ENCODE assay signal across 8 cellular contexts in the genomic region with DNA sequence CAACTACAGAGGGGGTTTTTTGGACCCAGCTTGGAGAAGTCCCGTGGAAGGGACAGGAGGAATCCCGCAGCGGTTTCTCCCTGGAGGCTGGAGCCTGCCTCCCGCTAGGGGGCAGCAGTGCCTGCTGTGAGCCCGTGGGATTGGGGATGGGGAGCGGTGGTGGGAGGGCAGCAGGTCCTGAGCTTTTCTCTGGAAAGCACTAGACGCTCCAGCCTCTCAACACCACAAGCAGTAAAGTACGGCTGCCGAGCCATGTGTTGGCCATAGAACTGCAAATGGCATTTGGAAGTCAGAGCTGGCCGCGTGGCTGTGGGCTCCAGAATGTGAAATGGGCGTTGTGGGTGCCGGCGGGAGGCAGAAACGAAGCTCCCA. TPM values are rescaled to one million over a fixed set of nuclear protein-coding genes. Genes with fewer than 3 reads are reported as not detected.
DNase-seq lines count a peak whose midpoint lies in the region; ATAC-seq and TF ChIP-seq lines count a peak whose summit lies in the region.

No MANE protein-coding gene starts in this region.

- H2AK5ac ChIP-seq in H9 (ENCODE audit: insufficient read length, low read length): no peak overlapping the region

- H3K36me3 Mint-ChIP-seq in H9 (ENCODE audit: insufficient read depth in 1 of 3, low read depth in 3 of 3): no peaks in the 10 kb centered on the region

- DNase-seq in COLO668 (lab: John Stamatoyannopoulos, UW; ENCODE audit: unreplicated experiment) (peak; percentile 26), H9 (peak; percentile 84), glomerular visceral epithelial cell (ENCODE audit: extremely low spot score) (peak; percentile 41), retina (peak; percentile 67), NCI-H345 treated with DMSO at 0.1 percent for 48 hours (lab: John Stamatoyannopoulos, UW; ENCODE audit: unreplicated experiment) (no peak), posterior vena cava (ENCODE audit: low spot score) (no peak)

- no peaks in the 10 kb centered on the region for H3K4me1 ChIP-seq in H9 (ENCODE audit: insufficient read depth, low read length)

- H2BK12ac ChIP-seq in H9 (ENCODE audit: insufficient read length, low read depth, low read length): no peak overlapping the region

- H4K5ac ChIP-seq in H9 (ENCODE audit: insufficient read length, low read depth, low read length): no peak overlapping the region

- no peak overlapping the region for H2BK120ac ChIP-seq in H9 (ENCODE audit: low read depth, low read length, poor library complexity, severe bottlenecking)

- no peak overlapping the region for H4K8ac ChIP-seq in H9 (replicated peaks; ENCODE audit: insufficient read length, low read depth, low read length)

- H3K18ac ChIP-seq in H9 (ENCODE audit: insufficient read length, low read depth, low read length): no peak overlapping the region

- H2AFZ ChIP-seq in H9 (ENCODE audit: low read length): no peak overlapping the region

- no peaks in the 10 kb centered on the region for H3K23me2 ChIP-seq in H9 (ENCODE audit: insufficient read length, low read depth, low read length, poor library complexity, severe bottlenecking)

- H3K27ac Mint-ChIP-seq in H9: no peak overlapping the region

- no peak overlapping the region for H3K4ac ChIP-seq in H9 (ENCODE audit: low read depth, low read length)

- intact Hi-C loops in posterior vena cava (cut with DNase I): no loop called here

- H3K9me3 ChIP-seq in H9 (ENCODE audit: control insufficient read depth, low read depth, low read length): no peaks in the 10 kb centered on the region

- H4K91ac ChIP-seq in H9 (ENCODE audit: insufficient read length, low read depth, low read length): no peak overlapping the region

- H3K4me2 ChIP-seq in H9 (ENCODE audit: insufficient read depth, insufficient read length, low read length): peak overlapping the region; percentile 2

- ATAC-seq in HG03520 (IDR thresholded peaks at IDR 0.05; ENCODE audit: unreplicated experiment): no peak

- peak overlapping the region in 1 of 2 experiments; percentile 33; a peak in 2 of 5 replicates for H3K4me3 Mint-ChIP-seq in H9

- H3K23ac ChIP-seq in H9 (ENCODE audit: insufficient read length, low read depth, low read length): no peak overlapping the region

- no peaks in the 10 kb centered on the region for H3K79me2 ChIP-seq in H9 (ENCODE audit: insufficient read depth, low read length)

- H3K4me3 ChIP-seq in WI38 (ENCODE audit: low read depth, low read length): no peak overlapping the region

- no peak overlapping the region for H3K27ac ChIP-seq in H9 (ENCODE audit: insufficient read length, low read depth, low read length)

- H3T11ph ChIP-seq in H9 (ENCODE audit: low read length): no peak overlapping the region

- H3K14ac ChIP-seq in H9 (ENCODE audit: insufficient read depth, low read length): no peak overlapping the region; the same call in 1 of the 2 replicates

- no peaks in the 10 kb centered on the region for H3K79me1 ChIP-seq in H9 (ENCODE audit: insufficient read depth, low read depth, low read length, poor library complexity, severe bottlenecking)

- H4K20me1 ChIP-seq in H9 (ENCODE audit: control insufficient read depth, insufficient read depth, insufficient read length): no peaks in the 10 kb centered on the region

- H3K56ac ChIP-seq in H9 (ENCODE audit: insufficient read length, low read depth, low read length): no peak overlapping the region

- H3K9ac ChIP-seq in H9 (ENCODE audit: extremely low read depth, insufficient read length, low read length): no peak overlapping the region

- no peaks in the 10 kb centered on the region; a peak in 1 of 5 replicates for H3K9me3 Mint-ChIP-seq in H9

- H3K27me3 Mint-ChIP-seq in H9 (ENCODE audit: low read depth): peaks cover 2% of the 10 kb centered on the region; the same call in 1 of the 2 replicates

- no peak overlapping the region for H2BK5ac ChIP-seq in H9 (ENCODE audit: insufficient read length, low read length)

- peaks cover 10 to 19% of the 10 kb centered on the region in 2 experiments for H3K4me1 Mint-ChIP-seq in H9

- H3K27me3 ChIP-seq in H9 (ENCODE audit: insufficient read depth, low read length): no peaks in the 10 kb centered on the region

- TF ChIP-seq CTCF in H9 (conservative IDR thresholded peaks at IDR 0.05) (peak; percentile 92), WI38 (IDR thresholded peaks at IDR 0.05; ENCODE audit: low read depth, low read length) (peak; percentile 77)

- H2BK15ac ChIP-seq in H9 (ENCODE audit: low read depth, low read length): no peak overlapping the region

- no peak overlapping the region for H2BK20ac ChIP-seq in H9 (ENCODE audit: low read depth, low read length, poor library complexity, severe bottlenecking)

- WGBS in H9 (ENCODE audit: extremely low coverage, insufficient read length, low lambda C conversion rate): no CpG with 5 or more reads among the region's 15 CpGs

RNA-seq across cellular contexts. Expression of gene GMPR, which starts 47.8 kb away (rescaled TPM):
- total RNA-seq in H9 (2021) (0.48 and 0.70 TPM in 2 replicates), posterior vena cava (10 to 100 TPM; 14.0 to 14.7 TPM)

Comparison
In these comparisons a context has a peak if more than half of its experiments do, and no peak if none do; other contexts are left out.
1. DNase-seq: peak in COLO668 (single experiment), H9 (single experiment), glomerular visceral epithelial cell (single experiment) and retina (single experiment); none in NCI-H345 treated with DMSO at 0.1 percent for 48 hours (single experiment) and posterior vena cava (single experiment).